7 cellular contexts compared by ENCODE assay signal in genomic region chr1:39491146-39491921, GRCh38. TPM values are rescaled to one million over a fixed set of nuclear protein-coding genes. Genes with fewer than 3 reads are reported as not detected.
DNase-seq lines count a peak whose midpoint lies in the region; ATAC-seq and TF ChIP-seq lines count a peak whose summit lies in the region.

A gene with protein sequence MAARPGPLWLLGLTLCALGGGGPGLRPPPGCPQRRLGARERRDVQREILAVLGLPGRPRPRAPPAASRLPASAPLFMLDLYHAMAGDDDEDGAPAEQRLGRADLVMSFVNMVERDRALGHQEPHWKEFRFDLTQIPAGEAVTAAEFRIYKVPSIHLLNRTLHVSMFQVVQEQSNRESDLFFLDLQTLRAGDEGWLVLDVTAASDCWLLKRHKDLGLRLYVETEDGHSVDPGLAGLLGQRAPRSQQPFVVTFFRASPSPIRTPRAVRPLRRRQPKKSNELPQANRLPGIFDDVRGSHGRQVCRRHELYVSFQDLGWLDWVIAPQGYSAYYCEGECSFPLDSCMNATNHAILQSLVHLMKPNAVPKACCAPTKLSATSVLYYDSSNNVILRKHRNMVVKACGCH (plus strand): TSS chr1:39491636. CDS start chr1:39491992, 356 bp downstream.

- no peaks in the 10 kb centered on the region for H3K9me3 ChIP-seq in mononuclear cell (ENCODE audit: low read depth, low read length)

- peak within 1 kb of the TSS in 44 of 59 donors; percentile 5 to 81 (median 54) for H3K27ac ChIP-seq in dorsolateral prefrontal cortex

- peak; percentile 82 for ATAC-seq in HG02798 (IDR thresholded peaks at IDR 0.05; ENCODE audit: poor library complexity, unreplicated experiment)

- in situ Hi-C loops in GM13977 (cut with MboI; ENCODE audit: low pct_unique_long_range_greater_than_20kb, low sequenced_read_pairs, unreplicated experiment): no loop called here

- peak within 1 kb of the TSS; percentile 67 for H3K4me3 Mint-ChIP-seq in activated CD4-positive, alpha-beta T cell treated with anti-CD3 and anti-CD28 coated beads, Interleukin-2, amount 10 ng/mL, durations not matched to agents 7 days and 5 days

- H3K27me3 Mint-ChIP-seq in activated CD4-positive, alpha-beta T cell treated with anti-CD3 and anti-CD28 coated beads, Interleukin-2, amount 10 ng/mL, durations not matched to agents 7 days and 5 days: peaks cover 28% of the 10 kb centered on the region

- peaks cover 4% of the 10 kb centered on the region for H3K4me1 Mint-ChIP-seq in activated CD4-positive, alpha-beta T cell treated with anti-CD3 and anti-CD28 coated beads, Interleukin-2, amount 10 ng/mL, durations not matched to agents 7 days and 5 days

- H3K27me3 ChIP-seq in dorsolateral prefrontal cortex (no peaks in the 10 kb centered on the region), mononuclear cell (ENCODE audit: insufficient read depth, low read length) (peaks cover 19% of the 10 kb centered on the region)

- DNase-seq in GM13977 (ENCODE audit: low spot score) (peak; percentile 94), NCI-H2196 (lab: John Stamatoyannopoulos, UW; ENCODE audit: unreplicated experiment) (peak; percentile 90), dorsolateral prefrontal cortex (peak in 2 of 10 donors; percentile 32 to 33)
- peak; percentile 75 for DNase-seq in activated CD4-positive, alpha-beta T cell treated with anti-CD3 and anti-CD28 coated beads, Interleukin-2, amount 10 ng/mL, durations not matched to agents 7 days and 5 days
- peak; percentile 78 for DNase-seq in stimulated activated CD8-positive, alpha-beta memory T cell treated with anti-CD3 and anti-CD28 coated beads, Interleukin-4, amount 100 ng/mL, for 48 hours

- H3K4me3 ChIP-seq in dorsolateral prefrontal cortex: peak within 1 kb of the TSS in 58 of 59 donors; percentile 39 to 71 (median 56)
- H3K4me3 ChIP-seq in mononuclear cell (ENCODE audit: low read length): peak within 1 kb of the TSS; percentile 34

- no peak within 1 kb of the TSS for H3K27ac Mint-ChIP-seq in activated CD4-positive, alpha-beta T cell treated with anti-CD3 and anti-CD28 coated beads, Interleukin-2, amount 10 ng/mL, durations not matched to agents 7 days and 5 days

- H3K9me3 Mint-ChIP-seq in activated CD4-positive, alpha-beta T cell treated with anti-CD3 and anti-CD28 coated beads, Interleukin-2, amount 10 ng/mL, durations not matched to agents 7 days and 5 days: no peaks in the 10 kb centered on the region

- peaks cover 9% of the 10 kb centered on the region for H3K36me3 Mint-ChIP-seq in activated CD4-positive, alpha-beta T cell treated with anti-CD3 and anti-CD28 coated beads, Interleukin-2, amount 10 ng/mL, durations not matched to agents 7 days and 5 days (ENCODE audit: low read depth)

- intact Hi-C loops in dorsolateral prefrontal cortex (cut with DNase I): no loop called here

- TF ChIP-seq CTCF in GM13977 (IDR thresholded peaks at IDR 0.05; ENCODE audit: extremely low read depth, insufficient read depth, missing control alignments) (peak; percentile 20), dorsolateral prefrontal cortex (IDR thresholded peaks at IDR 0.05 in 54 of 56, conservative IDR thresholded peaks at IDR 0.05 in 2 of 56; ENCODE audit: low read depth in 1 of 56, partially characterized antibody in 56 of 56) (peak in 4 of 56 donors; percentile 17 to 52 (median 30))

- POLR2A ChIA-PET in activated CD4-positive, alpha-beta T cell treated with anti-CD3 and anti-CD28 coated beads, Interleukin-2, amount 10 ng/mL, durations not matched to agents 7 days and 5 days (lab: Charles Lee): no interaction called here

- H3K4me1 ChIP-seq in mononuclear cell (ENCODE audit: insufficient read depth, low read length): peaks cover 12% of the 10 kb centered on the region

- CTCF ChIA-PET in activated CD4-positive, alpha-beta T cell treated with anti-CD3 and anti-CD28 coated beads, Interleukin-2, amount 10 ng/mL, durations not matched to agents 7 days and 5 days (lab: Charles Lee): interaction anchor here (1.0 to 1.5 kb wide), 3 partner anchors 33 to 392 kb away, joined by 3 read pairs; no protein-coding TSS in a partner anchor

RNA-seq across cellular contexts. Expression of the gene that starts here (rescaled TPM):
- not detected for total RNA-seq in activated CD4-positive, alpha-beta T cell treated with anti-CD3 and anti-CD28 coated beads, Interleukin-2, amount 10 ng/mL, durations not matched to agents 7 days and 5 days
- 10 to 100 TPM in 7 of 120 experiments, 1 to 10 TPM in 113; 2.3 to 13.5 (median 6.6) TPM for total RNA-seq in dorsolateral prefrontal cortex
- 0.10 TPM for total RNA-seq in mononuclear cell

Comparison
In these comparisons a context has a peak if more than half of its experiments do, and no peak if none do; other contexts are left out.
1. Peak in DNase-seq in activated CD4-positive, alpha-beta T cell treated with anti-CD3 and anti-CD28 coated beads, Interleukin-2, amount 10 ng/mL, durations not matched to agents 7 days and 5 days; RNA of the gene not detected or under 1 TPM.